In the genomic region with DNA sequence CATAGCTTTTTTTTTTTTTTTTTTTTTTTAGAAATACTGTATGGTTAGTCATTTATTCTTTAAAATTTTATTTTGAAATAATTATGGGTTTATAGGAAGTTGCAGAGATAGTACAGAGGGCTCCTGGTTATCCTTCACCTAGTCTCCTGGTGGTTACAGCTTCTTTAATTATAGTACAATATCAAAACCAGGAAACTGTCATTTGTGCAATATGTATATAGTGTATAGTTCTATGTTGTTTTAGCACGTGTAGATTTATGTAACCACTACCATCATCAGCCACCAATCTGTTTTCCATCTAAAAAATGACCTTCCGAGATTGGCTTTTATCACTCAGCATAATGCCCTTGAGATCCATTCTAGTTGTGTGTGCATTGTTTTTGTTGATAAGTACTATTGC, we compare ENCODE assay signal across 15 cellular contexts. TPM values are rescaled to one million over a fixed set of nuclear protein-coding genes. Genes with fewer than 3 reads are reported as not detected.
A peak's percentile ranks its signal among the peaks of the same experiment; 100 is the strongest.
DNase-seq lines count a peak whose midpoint lies in the region; ATAC-seq and TF ChIP-seq lines count a peak whose summit lies in the region.
"Had no signal": no experiment of that assay in that cellular context is flagged by ENCODE, and none has a peak within 500 bp of the region (broad histone marks: within the 10 kb centered on the region; RNA-seq: fewer than 3 reads in every experiment).

No MANE protein-coding gene starts in this region.

- no peak overlapping the region for H3K4me3 Mint-ChIP-seq in chondrocyte (ENCODE audit: unreplicated experiment)
- no peak overlapping the region for H3K4me3 Mint-ChIP-seq in progenitor cell of endocrine pancreas (ENCODE audit: low read depth)
- H3K4me3 Mint-ChIP-seq: B cell; CD4-positive, alpha-beta T cell; CD8-positive, alpha-beta T cell had no signal

- intact Hi-C loops in mucosa of descending colon (cut with DNase I, micrococcal nuclease), result no loop called here

- H3K36me3 ChIP-seq in mucosa of descending colon (ENCODE audit: low read depth), result no peaks in the 10 kb centered on the region
- H3K36me3 ChIP-seq: BLaER1 treated with 17β-estradiol and CSF1 and Interleukin-3, amounts not matched to agents 10 nM and 100 nM had no signal

- H3K9me3 Mint-ChIP-seq in chondrocyte (ENCODE audit: low read depth), result peaks cover 10% of the 10 kb centered on the region
- peaks cover 14% of the 10 kb centered on the region for H3K9me3 Mint-ChIP-seq in progenitor cell of endocrine pancreas (ENCODE audit: low read depth)

- no peak for TF ChIP-seq CTCF in chondrocyte (IDR thresholded peaks at IDR 0.05)
- TF ChIP-seq CTCF in mucosa of descending colon (IDR thresholded peaks at IDR 0.05), result no peak
- no peak for TF ChIP-seq CTCF in progenitor cell of endocrine pancreas (IDR thresholded peaks at IDR 0.05; ENCODE audit: unreplicated experiment)

- H3K9me3 ChIP-seq in mucosa of descending colon, result no peaks in the 10 kb centered on the region
- H3K9me3 ChIP-seq: A549 had no signal

- ATAC-seq in mucosa of descending colon (peak; percentile 52), esophagus mucosa (no peak)
- ATAC-seq: A549; CD8-positive, alpha-beta T cell had no signal

- H3K27ac Mint-ChIP-seq in chondrocyte (ENCODE audit: unreplicated experiment) (peak overlapping the region; percentile 30), progenitor cell of endocrine pancreas (peak overlapping the region; percentile 74)
- H3K27ac Mint-ChIP-seq: B cell; CD4-positive, alpha-beta T cell; CD8-positive, alpha-beta T cell had no signal

- H3K27me3 Mint-ChIP-seq in chondrocyte (ENCODE audit: low read depth) (no peaks in the 10 kb centered on the region), progenitor cell of endocrine pancreas (no peaks in the 10 kb centered on the region)

- DNase-seq in chondrocyte (ENCODE audit: low spot score) (no peak), mucosa of descending colon (no peak), progenitor cell of endocrine pancreas (ENCODE audit: low spot score, unreplicated experiment) (no peak), KG1 (lab: John Stamatoyannopoulos, UW) (no peak)
- DNase-seq: AML-193; Caco-2; Calu3; CD4-positive, alpha-beta T cell; CD8-positive, alpha-beta T cell; DMS79 treated with DMSO at 0.1 percent for 48 hours; GF-D8 had no signal

- H3K4me3 ChIP-seq in mucosa of descending colon, result no peak overlapping the region
- H3K4me3 ChIP-seq: A549; BLaER1 treated with 17β-estradiol and CSF1 and Interleukin-3, amounts not matched to agents 10 nM and 100 nM had no signal

- H3K4me1 Mint-ChIP-seq in chondrocyte (ENCODE audit: low read depth) (peaks cover 41% of the 10 kb centered on the region), progenitor cell of endocrine pancreas (ENCODE audit: low read depth) (peaks cover 21% of the 10 kb centered on the region)
- H3K4me1 Mint-ChIP-seq: B cell had no signal

- H3K4me1 ChIP-seq in mucosa of descending colon (ENCODE audit: low read depth), result peaks cover 9% of the 10 kb centered on the region
- H3K4me1 ChIP-seq: Caco-2 had no signal

- H3K36me3 Mint-ChIP-seq in chondrocyte (ENCODE audit: low read depth), result peaks cover 4% of the 10 kb centered on the region
- no peaks in the 10 kb centered on the region for H3K36me3 Mint-ChIP-seq in progenitor cell of endocrine pancreas (ENCODE audit: insufficient read depth)
- H3K36me3 Mint-ChIP-seq: CD8-positive, alpha-beta T cell had no signal

RNA-seq across cellular contexts. Expression of a gene that starts 54.7 kb away (rescaled TPM):
- total RNA-seq in chondrocyte, result not detected in 3 replicates
- under 1 TPM in 1 of 3 donors, not detected in 2; 0.16 TPM for total RNA-seq in mucosa of descending colon
- total RNA-seq in progenitor cell of endocrine pancreas, result not detected in 2 replicates
- not detected for total RNA-seq in esophagus mucosa
- total RNA-seq: B cell; Caco-2; Calu3; CD4-positive, alpha-beta T cell; CD8-positive, alpha-beta T cell had no signal
